ENCODE assay signal across 31 cellular contexts in genomic region chr4:128501239-128501638, GRCh38.
"Had no signal": no experiment of that assay in that cellular context is flagged by ENCODE, and none has a peak within 500 bp of the region (broad histone marks: within the 10 kb centered on the region; RNA-seq: fewer than 3 reads in every experiment).

No MANE protein-coding gene starts in this region.

- H3K9me3 ChIP-seq: gastrocnemius medialis had no signal

- H3K27ac ChIP-seq: brain microvascular endothelial cell, esophagus muscularis mucosa, foreskin keratinocyte, gastrocnemius medialis, heart left ventricle, VCaP had no signal

- H3K4me3 Mint-ChIP-seq: activated CD4-positive, alpha-beta memory T cell treated with anti-CD3 and anti-CD28 coated beads, Interleukin-2, amount 10 ng/mL, durations not matched to agents 7 days and 5 days; activated CD4-positive, alpha-beta T cell treated with anti-CD3 and anti-CD28 coated beads, Interleukin-2, amount 10 ng/mL, durations not matched to agents 7 days and 5 days; activated naive CD4-positive, alpha-beta T cell treated with anti-CD3 and anti-CD28 coated beads, Interleukin-2, amount 10 ng/mL, durations not matched to agents 7 days and 5 days; activated naive CD8-positive, alpha-beta T cell treated with anti-CD3 and anti-CD28 coated beads, Interleukin-2, amount 10 ng/mL, durations not matched to agents 7 days and 5 days; activated T-cell treated with anti-CD3 and anti-CD28 coated beads, Interleukin-2, amount 50 U/mL, for 24 hours; effector memory CD8-positive, alpha-beta T cell; T-helper 17 cell; T-helper 2 cell treated with Interferon-gamma antibody and Interleukin-4, amounts not matched to agents 5 μg/mL and 100 μg/mL, for 36 hours; WTC11 had no signal

- H3K4me1 Mint-ChIP-seq: activated CD4-positive, alpha-beta memory T cell treated with anti-CD3 and anti-CD28 coated beads, Interleukin-2, amount 10 ng/mL, durations not matched to agents 7 days and 5 days; activated CD4-positive, alpha-beta T cell treated with anti-CD3 and anti-CD28 coated beads, Interleukin-2, amount 10 ng/mL, durations not matched to agents 7 days and 5 days; activated naive CD4-positive, alpha-beta T cell treated with anti-CD3 and anti-CD28 coated beads, Interleukin-2, amount 10 ng/mL, durations not matched to agents 7 days and 5 days; activated naive CD8-positive, alpha-beta T cell treated with anti-CD3 and anti-CD28 coated beads, Interleukin-2, amount 10 ng/mL, durations not matched to agents 7 days and 5 days; T-helper 17 cell; WTC11 had no signal

- H3K27ac Mint-ChIP-seq: activated CD4-positive, alpha-beta memory T cell treated with anti-CD3 and anti-CD28 coated beads, Interleukin-2, amount 10 ng/mL, durations not matched to agents 7 days and 5 days; activated CD4-positive, alpha-beta T cell treated with anti-CD3 and anti-CD28 coated beads, Interleukin-2, amount 10 ng/mL, durations not matched to agents 7 days and 5 days; activated naive CD4-positive, alpha-beta T cell treated with anti-CD3 and anti-CD28 coated beads, Interleukin-2, amount 10 ng/mL, durations not matched to agents 7 days and 5 days; activated naive CD8-positive, alpha-beta T cell treated with anti-CD3 and anti-CD28 coated beads, Interleukin-2, amount 10 ng/mL, durations not matched to agents 7 days and 5 days; activated T-cell treated with anti-CD3 and anti-CD28 coated beads, Interleukin-2, amount 50 U/mL, for 24 hours; activated T-cell treated with anti-CD3 and anti-CD28 coated beads, Interleukin-2, amount 50 U/mL, for 72 hours; effector memory CD8-positive, alpha-beta T cell; T-helper 17 cell; T-helper 2 cell treated with Interferon-gamma antibody and Interleukin-4, amounts not matched to agents 5 μg/mL and 100 μg/mL, for 36 hours; WTC11 had no signal

- H3K27me3 Mint-ChIP-seq: activated CD4-positive, alpha-beta memory T cell treated with anti-CD3 and anti-CD28 coated beads, Interleukin-2, amount 10 ng/mL, durations not matched to agents 7 days and 5 days; activated CD4-positive, alpha-beta T cell treated with anti-CD3 and anti-CD28 coated beads, Interleukin-2, amount 10 ng/mL, durations not matched to agents 7 days and 5 days; activated naive CD8-positive, alpha-beta T cell treated with anti-CD3 and anti-CD28 coated beads, Interleukin-2, amount 10 ng/mL, durations not matched to agents 7 days and 5 days; activated T-cell treated with anti-CD3 and anti-CD28 coated beads, Interleukin-2, amount 50 U/mL, for 24 hours; T-helper 17 cell had no signal

- H3K4me3 ChIP-seq: esophagus muscularis mucosa, gastrocnemius medialis, heart left ventricle had no signal

- H3K36me3 ChIP-seq: brain microvascular endothelial cell, esophagus muscularis mucosa, gastrocnemius medialis, heart left ventricle had no signal

- H3K4me1 ChIP-seq: esophagus muscularis mucosa, foreskin keratinocyte, gastrocnemius medialis had no signal

- DNase-seq: activated CD4-positive, alpha-beta memory T cell treated with anti-CD3 and anti-CD28 coated beads, Interleukin-2, amount 10 ng/mL, durations not matched to agents 7 days and 5 days; activated CD4-positive, alpha-beta T cell treated with anti-CD3 and anti-CD28 coated beads for 1 hour; activated CD4-positive, alpha-beta T cell treated with anti-CD3 and anti-CD28 coated beads for 4 hours; activated CD4-positive, alpha-beta T cell treated with anti-CD3 and anti-CD28 coated beads, Interleukin-2, amount 10 ng/mL, durations not matched to agents 7 days and 5 days; activated CD4-positive, alpha-beta T cell treated with anti-CD3 and anti-CD28 coated beads, Interleukin-2, amount 50 U/mL, for 4 hours; activated CD8-positive, alpha-beta memory T cell treated with anti-CD3 and anti-CD28 coated beads, Interleukin-2, amount 50 U/mL, for 48 hours; activated gamma-delta T cell; activated naive CD4-positive, alpha-beta T cell; activated naive CD4-positive, alpha-beta T cell treated with anti-CD3 and anti-CD28 coated beads, Interleukin-2, amount 10 ng/mL, durations not matched to agents 7 days and 5 days; activated naive CD8-positive, alpha-beta T cell treated with anti-CD3 and anti-CD28 coated beads, Interleukin-2, amount 10 ng/mL, durations not matched to agents 7 days and 5 days; activated T-cell treated with anti-CD3 and anti-CD28 coated beads for 4 hours; activated T-cell treated with anti-CD3 and anti-CD28 coated beads, Interleukin-2, amount 50 U/mL, for 24 hours; activated T-cell treated with anti-CD3 and anti-CD28 coated beads, Interleukin-2, amount 50 U/mL, for 72 hours; anterior cingulate cortex; brain microvascular endothelial cell; caudate nucleus; cortex of kidney; dermis blood vessel endothelial cell; effector CD4-positive, alpha-beta T cell; effector memory CD8-positive, alpha-beta T cell; foreskin keratinocyte; gastrocnemius medialis; glutamatergic neuron; heart left ventricle; T-helper 1 cell; T-helper 17 cell; T1000 had no signal

- H3K36me3 Mint-ChIP-seq: activated naive CD4-positive, alpha-beta T cell treated with anti-CD3 and anti-CD28 coated beads, Interleukin-2, amount 10 ng/mL, durations not matched to agents 7 days and 5 days; activated naive CD8-positive, alpha-beta T cell treated with anti-CD3 and anti-CD28 coated beads, Interleukin-2, amount 10 ng/mL, durations not matched to agents 7 days and 5 days had no signal

- H3K27me3 ChIP-seq: brain microvascular endothelial cell, esophagus muscularis mucosa, foreskin keratinocyte, gastrocnemius medialis, heart left ventricle had no signal
